21 cellular contexts compared by ENCODE assay signal in the genomic region with DNA sequence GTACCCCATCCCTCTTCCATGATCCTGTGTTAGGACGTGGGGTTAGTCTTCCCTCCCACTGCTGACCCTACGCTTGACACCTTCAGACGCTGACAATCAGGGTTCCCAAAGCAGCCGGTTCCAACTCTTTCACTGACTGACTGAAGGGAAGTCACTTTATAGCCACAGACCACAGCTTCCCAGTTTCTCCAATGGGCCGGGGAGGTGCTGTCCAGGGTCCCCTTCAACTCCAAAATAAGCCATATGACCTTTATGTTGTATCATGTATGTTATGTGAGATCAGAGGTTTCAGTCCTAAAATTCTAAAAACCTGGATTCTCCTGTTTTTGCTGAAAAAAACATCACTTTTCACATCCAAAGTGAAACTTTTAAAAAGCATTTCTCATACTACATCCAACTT. TPM values are rescaled to one million over a fixed set of nuclear protein-coding genes. Genes with fewer than 3 reads are reported as not detected.
DNase-seq lines count a peak whose midpoint lies in the region; ATAC-seq, FAIRE-seq and TF ChIP-seq lines count a peak whose summit lies in the region.
"Had no signal": no experiment of that assay in that cellular context is flagged by ENCODE, and none has a peak within 500 bp of the region (broad histone marks: within the 10 kb centered on the region; RNA-seq: fewer than 3 reads in every experiment).

No MANE protein-coding gene starts in this region.

- TF ChIP-seq EP300 in tibial nerve (IDR thresholded peaks at IDR 0.05), result no peak

- H3K9me3 Mint-ChIP-seq in MCF 10A (ENCODE audit: unreplicated experiment), result no peaks in the 10 kb centered on the region
- H3K9me3 Mint-ChIP-seq in WTC11, result no peaks in the 10 kb centered on the region
- H3K9me3 Mint-ChIP-seq: activated CD4-positive, alpha-beta T cell treated with anti-CD3 and anti-CD28 coated beads, Interleukin-2, amount 10 ng/mL, durations not matched to agents 24 days and 14 days; activated naive CD4-positive, alpha-beta T cell treated with anti-CD3 and anti-CD28 coated beads, Interleukin-2, amount 50 U/mL, for 24 hours; stimulated activated naive CD8-positive, alpha-beta T cell treated with anti-CD3 and anti-CD28 coated beads, Interleukin-15, Interleukin-2, amounts not matched to agents 100 ng/mL and 50 ng/mL, for 24 hours had no signal

- H3K4me1 Mint-ChIP-seq in MCF 10A (ENCODE audit: insufficient read depth, unreplicated experiment), result peaks cover 63% of the 10 kb centered on the region
- peaks cover 82% of the 10 kb centered on the region for H3K4me1 Mint-ChIP-seq in WTC11

- peak overlapping the region; percentile 81 for H3K27ac Mint-ChIP-seq in MCF 10A (ENCODE audit: low read depth, unreplicated experiment)
- H3K27ac Mint-ChIP-seq in WTC11, result peak overlapping the region; percentile 47; the same call in 1 of the 2 replicates
- H3K27ac Mint-ChIP-seq: activated CD4-positive, alpha-beta T cell treated with anti-CD3 and anti-CD28 coated beads, Interleukin-2, amount 10 ng/mL, durations not matched to agents 24 days and 14 days; activated naive CD4-positive, alpha-beta T cell treated with anti-CD3 and anti-CD28 coated beads, Interleukin-2, amount 50 U/mL, for 24 hours; stimulated activated naive CD8-positive, alpha-beta T cell treated with anti-CD3 and anti-CD28 coated beads, Interleukin-15, Interleukin-2, amounts not matched to agents 100 ng/mL and 50 ng/mL, for 24 hours had no signal

- no peaks in the 10 kb centered on the region for H3K79me2 ChIP-seq in mammary epithelial cell (ENCODE audit: insufficient read depth, low read length)

- no peaks in the 10 kb centered on the region for H3K9me3 ChIP-seq in mammary epithelial cell (replicated peaks; ENCODE audit: insufficient read depth, low read length)
- no peaks in the 10 kb centered on the region for H3K9me3 ChIP-seq in tibial nerve
- no peaks in the 10 kb centered on the region for H3K9me3 ChIP-seq in vagina
- H3K9me3 ChIP-seq: BE2C, Caco-2, gastroesophageal sphincter, mucosa of descending colon, upper lobe of left lung had no signal

- CTCF ChIA-PET in MCF 10A (lab: Yijun Ruan, JAX) (interaction anchor here (0.7 to 3.3 kb wide), 3 partner anchors 28 to 201 kb away, joined by 3 to 13 read pairs (median 4); no protein-coding TSS in a partner anchor), mammary epithelial cell (lab: Charles Lee; ENCODE audit: low non-redundant PET) (interaction anchor here (0.8 kb wide), 1 partner anchor 133 kb away, joined by 4 read pairs; no protein-coding TSS in a partner anchor), WTC11 (lab: Charles Lee) (interaction anchor here (1.4 to 3.7 kb wide), 3 partner anchors 68 to 132 kb away, joined by 4 to 19 read pairs (median 14); no protein-coding TSS in a partner anchor)

- no peak overlapping the region for H2AFZ ChIP-seq in mammary epithelial cell (ENCODE audit: low read depth, low read length)
- H2AFZ ChIP-seq: parathyroid adenoma had no signal

- intact Hi-C loops in MCF 10A (cut with micrococcal nuclease) (loop anchor here (5.0 kb wide), 2 partner anchors 203 to 303 kb away; partner anchors contain the start of gene CTNNAL1), mammary epithelial cell (cut with micrococcal nuclease) (loop anchor here (5.0 kb wide), 1 partner anchor 303 kb away; the partner anchor contains the start of gene CTNNAL1), vagina (cut with DNase I) (no loop called here)

- POLR2A ChIA-PET in MCF 10A (lab: Yijun Ruan, JAX), result interaction anchor here (0.8 to 5.8 kb wide), 7 partner anchors 10 to 197 kb away, joined by 4 to 44 read pairs (median 10); partner anchors contain the start of gene TMEM245
- POLR2A ChIA-PET in WTC11 (lab: Charles Lee), result no interaction called here

- no peaks in the 10 kb centered on the region for H3K27me3 ChIP-seq in mammary epithelial cell (ENCODE audit: insufficient read depth, low read length)
- peaks cover 0 to 9% of the 10 kb centered on the region in 2 donors for H3K27me3 ChIP-seq in tibial nerve
- no peaks in the 10 kb centered on the region for H3K27me3 ChIP-seq in vagina

- ATAC-seq in WTC11, result no peak

- H3K36me3 Mint-ChIP-seq in MCF 10A (ENCODE audit: insufficient read depth, unreplicated experiment) (peaks cover 9% of the 10 kb centered on the region), WTC11 (no peaks in the 10 kb centered on the region)
- H3K36me3 Mint-ChIP-seq: activated naive CD4-positive, alpha-beta T cell treated with anti-CD3 and anti-CD28 coated beads, Interleukin-2, amount 50 U/mL, for 24 hours had no signal

- in situ Hi-C loops in mammary epithelial cell (cut with MboI; ENCODE audit: low sequenced_read_pairs in 2 of 2), result loop anchor here in 1 of 2 donors (5.0 kb wide), 2 partner anchors 58 to 133 kb away; no protein-coding TSS in a partner anchor

- no peaks in the 10 kb centered on the region for H3K27me3 Mint-ChIP-seq in MCF 10A (ENCODE audit: insufficient read depth, unreplicated experiment)
- H3K27me3 Mint-ChIP-seq in WTC11 (ENCODE audit: low read depth), result no peaks in the 10 kb centered on the region; the same call in 1 of the 2 replicates

- H3K4me2 ChIP-seq in mammary epithelial cell (ENCODE audit: insufficient read depth, low read depth, low read length), result no peak overlapping the region

- no peak for FAIRE-seq in D721Med (lab: Jason Lieb, UNC)

- H3K4me1 ChIP-seq in mammary epithelial cell (ENCODE audit: insufficient read depth, low read length) (peaks cover 68% of the 10 kb centered on the region), tibial nerve (peaks cover 0 to 82% (median 37%) of the 10 kb centered on the region in 4 donors), vagina (peaks cover 24% of the 10 kb centered on the region)
- H3K4me1 ChIP-seq: BE2C, parathyroid adenoma had no signal

- TF ChIP-seq POLR2A in tibial nerve (IDR thresholded peaks at IDR 0.05), result no peak
- TF ChIP-seq POLR2A in vagina (IDR thresholded peaks at IDR 0.05), result no peak

- BruUV-seq in MCF 10A (replicated peaks; lab: Mats Ljungman, UMichigan), result no TSS peak
- no TSS peak for BruUV-seq in mammary epithelial cell (replicated peaks; lab: Mats Ljungman, UMichigan)

- no peak overlapping the region for H3K9ac ChIP-seq in mammary epithelial cell (ENCODE audit: insufficient read depth, low read length)
- H3K9ac ChIP-seq: parathyroid adenoma had no signal

- DNase-seq in MCF 10A (ENCODE audit: unreplicated experiment) (no peak), mammary epithelial cell (no peak), MV-4-11 (lab: John Stamatoyannopoulos, UW) (peak; percentile 45), WTC11 (ENCODE audit: low spot score) (no peak), tibial nerve (ENCODE audit: low spot score in 2 of 2) (no peak), D721Med (ENCODE audit: insufficient read length, low spot score) (no peak), vagina (ENCODE audit: extremely low spot score in 2 of 2) (no peak), islet precursor cell (no peak)
- DNase-seq: activated CD4-positive, alpha-beta T cell treated with anti-CD3 and anti-CD28 coated beads, Interleukin-2, amount 10 ng/mL, durations not matched to agents 24 days and 14 days; BE2C; Caco-2; DND-41; GOT3 had no signal

- peak overlapping the region; percentile 21 for H3K4me3 Mint-ChIP-seq in MCF 10A (ENCODE audit: unreplicated experiment)
- no peak overlapping the region for H3K4me3 Mint-ChIP-seq in WTC11
- H3K4me3 Mint-ChIP-seq: activated CD4-positive, alpha-beta T cell treated with anti-CD3 and anti-CD28 coated beads, Interleukin-2, amount 10 ng/mL, durations not matched to agents 24 days and 14 days; activated naive CD4-positive, alpha-beta T cell treated with anti-CD3 and anti-CD28 coated beads, Interleukin-2, amount 50 U/mL, for 24 hours; stimulated activated naive CD8-positive, alpha-beta T cell treated with anti-CD3 and anti-CD28 coated beads, Interleukin-15, Interleukin-2, amounts not matched to agents 100 ng/mL and 50 ng/mL, for 24 hours had no signal

- H3K36me3 ChIP-seq in mammary epithelial cell (ENCODE audit: insufficient read depth, low read length) (no peaks in the 10 kb centered on the region), tibial nerve (no peaks in the 10 kb centered on the region), vagina (no peaks in the 10 kb centered on the region)
- H3K36me3 ChIP-seq: BE2C, cardiac muscle cell, gastroesophageal sphincter, upper lobe of left lung had no signal

- H3K27ac ChIP-seq in mammary epithelial cell (ENCODE audit: insufficient read depth, low read depth, low read length) (no peak overlapping the region), tibial nerve (peak overlapping the region in 3 of 4 donors; percentile 82 to 92 (median 89)), vagina (no peak overlapping the region)
- H3K27ac ChIP-seq: cardiac muscle cell, gastroesophageal sphincter, parathyroid adenoma had no signal

- H3K4me3 ChIP-seq in mammary epithelial cell (replicated peaks in 1 of 3; ENCODE audit: insufficient read depth in 1 of 3, low read depth in 2 of 3, low read length in 3 of 3), result no peak overlapping the region
- no peak overlapping the region for H3K4me3 ChIP-seq in tibial nerve
- no peak overlapping the region for H3K4me3 ChIP-seq in vagina
- H3K4me3 ChIP-seq: cardiac muscle cell, gastroesophageal sphincter, mucosa of descending colon, upper lobe of left lung had no signal

- H4K20me1 ChIP-seq in mammary epithelial cell (ENCODE audit: insufficient read depth, low read length), result no peaks in the 10 kb centered on the region

- TF ChIP-seq CTCF in MCF 10A (IDR thresholded peaks at IDR 0.05; ENCODE audit: unreplicated experiment), result no peak
- no peak for TF ChIP-seq CTCF in mammary epithelial cell (conservative IDR thresholded peaks at IDR 0.05 in 1 of 2, IDR thresholded peaks at IDR 0.05 in 1 of 2; ENCODE audit: extremely low read depth in 1 of 2, insufficient read depth in 1 of 2, low read depth in 1 of 2, low read length in 2 of 2)
- no peak for TF ChIP-seq CTCF in WTC11 (IDR thresholded peaks at IDR 0.05)
- no peak for TF ChIP-seq CTCF in tibial nerve (IDR thresholded peaks at IDR 0.05)
- no peak for TF ChIP-seq CTCF in D721Med (IDR thresholded peaks at IDR 0.05; ENCODE audit: insufficient read depth, missing control alignments)
- no peak for TF ChIP-seq CTCF in vagina (IDR thresholded peaks at IDR 0.05)

- dilution Hi-C loops in mammary epithelial cell (cut with HindIII; ENCODE audit: low sequenced_read_pairs), result no loop called here

- 100% methylated on average over 5 of the region's 5 CpGs for WGBS in mammary epithelial cell (ENCODE audit: low coverage, missing lambda C conversion rate)
- 35 to 40% methylated on average over 5 of the region's 5 CpGs for WGBS in tibial nerve, 2 donors

TF ChIP-seq in WTC11, 78 proteins besides CTCF, POLR2A, EP300 and RAD21:
- no peak for TF ChIP-seq ZNF138 (CRISPR knock-in tag; conservative IDR thresholded peaks at IDR 0.05)
TF ChIP-seq in WTC11: peak in this region for 0.

RNA-seq across cellular contexts. Expression of gene EPB41L4B, which starts 5.4 kb away (rescaled TPM):
- total RNA-seq in MCF 10A (2022), result 20.2 and 23.7 TPM in 2 replicates
- 1 to 10 TPM; 3.5 to 4.8 TPM for total RNA-seq in mammary epithelial cell
- 3.3 TPM for polyA plus RNA-seq in mammary epithelial cell
- 4.2 TPM for polyA minus RNA-seq in mammary epithelial cell
- total RNA-seq in WTC11 (2021), result 20.0 to 21.8 TPM (median 21.7 TPM) in 3 replicates
- 10 to 100 TPM; 14.7 to 28.0 (median 19.1) TPM for total RNA-seq in tibial nerve
- total RNA-seq in vagina, result 4.7 TPM
- total RNA-seq: A673 had no signal

Comparison
In these comparisons a context has a peak if more than half of its experiments do, and no peak if none do; other contexts are left out.
1. H3K27ac ChIP-seq: peak in tibial nerve (3 of 4); none in mammary epithelial cell (single experiment) and vagina (single experiment).